In genomic region chr13:87674143-87674772, GRCh38 we compare ENCODE assay signal across 11 cellular contexts. TPM values are rescaled to one million over a fixed set of nuclear protein-coding genes. Genes with fewer than 3 reads are reported as not detected.
DNase-seq lines count a peak whose midpoint lies in the region; ATAC-seq, FAIRE-seq and TF ChIP-seq lines count a peak whose summit lies in the region.
"Had no signal": no experiment of that assay in that cellular context is flagged by ENCODE, and none has a peak within 500 bp of the region (broad histone marks: within the 10 kb centered on the region; RNA-seq: fewer than 3 reads in every experiment).

No MANE protein-coding gene starts in this region.

- H3K27ac Mint-ChIP-seq in WTC11, result no peak overlapping the region
- H3K27ac Mint-ChIP-seq in naive thymus-derived CD4-positive, alpha-beta T cell, result peak overlapping the region in 2 of 9 donors; percentile 14 to 31

- BruUV-seq in A673 (replicated peaks; lab: Mats Ljungman, UMichigan), result no TSS peak

- intact Hi-C loops in A673 (cut with micrococcal nuclease; ENCODE audit: unreplicated experiment) (loop anchor here (5.0 to 10.0 kb wide), 2 partner anchors 311 to 1388 kb away; no protein-coding TSS in a partner anchor), kidney (cut with DNase I) (no loop called here), mucosa of descending colon (cut with DNase I, micrococcal nuclease) (no loop called here)
- intact Hi-C loops in naive thymus-derived CD4-positive, alpha-beta T cell (cut with micrococcal nuclease), result no loop called here

- H3K36me3 Mint-ChIP-seq in WTC11, result peaks cover 16% of the 10 kb centered on the region
- H3K36me3 Mint-ChIP-seq in naive thymus-derived CD4-positive, alpha-beta T cell, result peaks cover 0 to 4% (median 0%) of the 10 kb centered on the region in 5 donors

- FAIRE-seq in kidney (lab: Jason Lieb, UNC), result no peak

- POLR2A ChIA-PET in A673 (lab: Charles Lee; ENCODE audit: low non-redundant PET), result no interaction called here
- POLR2A ChIA-PET in WTC11 (lab: Charles Lee), result no interaction called here
- POLR2A ChIA-PET in naive thymus-derived CD4-positive, alpha-beta T cell (lab: Charles Lee), result interaction anchor here (0.6 kb wide), 1 partner anchor 53 kb away, joined by 3 read pairs; no protein-coding TSS in a partner anchor

- CTCF ChIA-PET in A673 (lab: Charles Lee), result no interaction called here
- CTCF ChIA-PET in WTC11 (lab: Charles Lee), result no interaction called here
- CTCF ChIA-PET in naive thymus-derived CD4-positive, alpha-beta T cell (lab: Charles Lee), result no interaction called here

- H3K9me3 Mint-ChIP-seq in WTC11, result no peaks in the 10 kb centered on the region
- H3K9me3 Mint-ChIP-seq in naive thymus-derived CD4-positive, alpha-beta T cell, result peaks cover 0 to 29% (median 6%) of the 10 kb centered on the region in 11 donors

- H3K36me3 ChIP-seq in A673 (ENCODE audit: insufficient read depth, low read length, poor library complexity, severe bottlenecking) (no peaks in the 10 kb centered on the region), H7 (replicated peaks; ENCODE audit: control insufficient read depth, insufficient read depth, low read length) (no peaks in the 10 kb centered on the region), kidney (ENCODE audit: control insufficient read depth in 1 of 2, insufficient read depth in 2 of 2, low read length in 2 of 2) (no peaks in the 10 kb centered on the region), mucosa of descending colon (ENCODE audit: low read depth) (no peaks in the 10 kb centered on the region)
- no peaks in the 10 kb centered on the region for H3K36me3 ChIP-seq in naive thymus-derived CD4-positive, alpha-beta T cell (ENCODE audit: control insufficient read depth in 2 of 3, insufficient read depth in 3 of 3, low read length in 3 of 3)

- TF ChIP-seq CTCF in A673 (conservative IDR thresholded peaks at IDR 0.05; ENCODE audit: low read depth, low read length) (no peak), WTC11 (IDR thresholded peaks at IDR 0.05) (no peak), kidney (IDR thresholded peaks at IDR 0.05; ENCODE audit: borderline replicate concordance, extremely low read depth, insufficient read depth) (no peak), mucosa of descending colon (IDR thresholded peaks at IDR 0.05) (no peak)

- H3K27me3 ChIP-seq in A673 (replicated peaks; ENCODE audit: insufficient read depth, low read depth, low read length, poor library complexity) (peaks cover 22% of the 10 kb centered on the region), H7 (ENCODE audit: control insufficient read depth, insufficient read depth, low read length) (peaks cover 71% of the 10 kb centered on the region)
- H3K27me3 ChIP-seq in naive thymus-derived CD4-positive, alpha-beta T cell (ENCODE audit: control insufficient read depth in 2 of 2, insufficient read depth in 2 of 2, low read length in 2 of 2), result peaks cover 5 to 39% of the 10 kb centered on the region in 2 donors

- H3K9me3 ChIP-seq in A673 (ENCODE audit: low read depth, low read length, poor library complexity, severe bottlenecking), result no peaks in the 10 kb centered on the region
- H3K9me3 ChIP-seq in kidney (ENCODE audit: control insufficient read depth in 1 of 2, low read length in 2 of 2), result peaks cover 2 to 3% of the 10 kb centered on the region in 2 donors
- peaks cover 0 to 5% (median 0%) of the 10 kb centered on the region in 3 experiments for H3K9me3 ChIP-seq in naive thymus-derived CD4-positive, alpha-beta T cell (ENCODE audit: control insufficient read depth in 2 of 3, low read length in 3 of 3)
- H3K9me3 ChIP-seq in mucosa of descending colon, result no peaks in the 10 kb centered on the region

- peaks cover 4% of the 10 kb centered on the region for H3K4me1 ChIP-seq in A673 (ENCODE audit: insufficient read depth, low read length, poor library complexity, severe bottlenecking)
- H3K4me1 ChIP-seq in kidney (ENCODE audit: control insufficient read depth in 1 of 2, insufficient read depth in 1 of 2, low read depth in 1 of 2, low read length in 2 of 2), result peaks cover 0 to 10% of the 10 kb centered on the region in 2 donors
- no peaks in the 10 kb centered on the region for H3K4me1 ChIP-seq in naive thymus-derived CD4-positive, alpha-beta T cell (ENCODE audit: control insufficient read depth in 2 of 2, insufficient read depth in 2 of 2, low read length in 2 of 2)
- H3K4me1 ChIP-seq in mucosa of descending colon (ENCODE audit: low read depth), result peaks cover 22% of the 10 kb centered on the region

- DNase-seq in A673 (ENCODE audit: low spot score), result no peak
- peak; percentile 4 for DNase-seq in H7
- DNase-seq in WTC11 (ENCODE audit: low spot score), result no peak
- peak; percentile 10 for DNase-seq in kidney
- DNase-seq in stimulated activated CD4-positive, alpha-beta T cell treated with anti-CD3 and anti-CD28 coated beads, Interleukin-4, amount 100 ng/mL, for 1 hour, result no peak
- no peak for DNase-seq in naive thymus-derived CD4-positive, alpha-beta T cell
- DNase-seq in mucosa of descending colon, result no peak
- DNase-seq: activated naive CD4-positive, alpha-beta T cell treated with anti-CD3 and anti-CD28 coated beads, Interleukin-2, amount 50 U/mL, for 16 hours; NK-92 treated with Interleukin-12 subunit alpha and Interleukin-12 subunit beta, amount 100 ng/mL, for 24 hours; stimulated activated CD4-positive, alpha-beta T cell treated with anti-CD3 and anti-CD28 coated beads, Interleukin-4, amount 100 ng/mL, for 4 hours had no signal

- no peak overlapping the region for H3K9ac ChIP-seq in kidney (ENCODE audit: low read length in 2 of 2)

- H3K4me3 ChIP-seq in A673 (ENCODE audit: low read depth, low read length, poor library complexity, severe bottlenecking) (peak overlapping the region; percentile 68), H7 (ENCODE audit: insufficient read depth, low read depth, low read length) (peak overlapping the region; percentile 70), kidney (ENCODE audit: low read length in 2 of 2) (peak overlapping the region in 1 of 2 donors; percentile 32), mucosa of descending colon (no peak overlapping the region)
- H3K4me3 ChIP-seq in naive thymus-derived CD4-positive, alpha-beta T cell (ENCODE audit: low read length), result no peak overlapping the region

- peaks cover 64% of the 10 kb centered on the region for H3K27me3 Mint-ChIP-seq in WTC11 (ENCODE audit: low read depth)
- H3K27me3 Mint-ChIP-seq in naive thymus-derived CD4-positive, alpha-beta T cell, result peaks cover 49 to 78% (median 75%) of the 10 kb centered on the region in 5 donors

- H3K27ac ChIP-seq in A673 (ENCODE audit: low read depth, low read length, poor library complexity, severe bottlenecking), result no peak overlapping the region
- no peak overlapping the region for H3K27ac ChIP-seq in kidney (ENCODE audit: low read depth in 2 of 2, low read length in 2 of 2)
- H3K27ac ChIP-seq in naive thymus-derived CD4-positive, alpha-beta T cell (ENCODE audit: low read depth, low read length), result no peak overlapping the region

- H3K4me1 Mint-ChIP-seq in WTC11, result peaks cover 40% of the 10 kb centered on the region
- H3K4me1 Mint-ChIP-seq in naive thymus-derived CD4-positive, alpha-beta T cell, result peaks cover 10 to 53% (median 29%) of the 10 kb centered on the region in 7 donors

- peak overlapping the region; percentile 92 for H3K4me3 Mint-ChIP-seq in WTC11
- peak overlapping the region in 5 of 10 donors; percentile 38 to 87 (median 75) for H3K4me3 Mint-ChIP-seq in naive thymus-derived CD4-positive, alpha-beta T cell

- ATAC-seq in WTC11 (no peak), HG02623 (IDR thresholded peaks at IDR 0.05; ENCODE audit: unreplicated experiment) (no peak), mucosa of descending colon (no peak)
- no peak for ATAC-seq in naive thymus-derived CD4-positive, alpha-beta T cell

TF ChIP-seq in WTC11, 78 proteins besides CTCF, POLR2A, EP300 and RAD21:
- TF ChIP-seq ZSCAN18 (CRISPR knock-in tag; IDR thresholded peaks at IDR 0.05), result no peak
- no peak for TF ChIP-seq SMAD3 (CRISPR knock-in tag; IDR thresholded peaks at IDR 0.05; ENCODE audit: borderline replicate concordance)
- no peak for TF ChIP-seq NR2C2 (CRISPR knock-in tag; IDR thresholded peaks at IDR 0.05)
- TF ChIP-seq USF1 (CRISPR knock-in tag; IDR thresholded peaks at IDR 0.05), result no peak
- no peak for TF ChIP-seq CBFB (CRISPR knock-in tag; IDR thresholded peaks at IDR 0.05; ENCODE audit: low read depth)
- TF ChIP-seq ZNF416 (CRISPR knock-in tag; IDR thresholded peaks at IDR 0.05), result no peak
TF ChIP-seq in WTC11: peak in this region for 0.

RNA-seq across cellular contexts. Expression of gene SLITRK5, which starts 3.1 kb away (rescaled TPM):
- total RNA-seq in A673 (2021) (1.3 and 2.2 TPM in 2 replicates), WTC11 (2021) (3.4 to 4.0 TPM (median 3.7 TPM) in 3 replicates), kidney (0.09 TPM), mucosa of descending colon (under 1 TPM; 0.10 to 0.38 (median 0.23) TPM)
- total RNA-seq in H7 (2014; rRNA removed; shearing (Covaris generic)), result 0.55 and 0.85 TPM in 2 replicates
- polyA plus RNA-seq in kidney (ENCODE audit: insufficient read depth, low read depth, low replicate concordance), result not detected
- under 1 TPM in 4 of 5 experiments, not detected in 1; 0.05 to 0.12 (median 0.05) TPM for total RNA-seq in naive thymus-derived CD4-positive, alpha-beta T cell
- polyA plus RNA-seq in naive thymus-derived CD4-positive, alpha-beta T cell, result not detected

Comparison
In these comparisons a context has a peak if more than half of its experiments do, and no peak if none do; other contexts are left out.
1. DNase-seq: peak in H7 (single experiment) and kidney (single experiment); none in A673 (single experiment), WTC11 (single experiment), stimulated activated CD4-positive, alpha-beta T cell treated with anti-CD3 and anti-CD28 coated beads, Interleukin-4, amount 100 ng/mL, for 1 hour (single experiment), naive thymus-derived CD4-positive, alpha-beta T cell (0 of 9) and mucosa of descending colon (0 of 3).
2. H3K4me3 ChIP-seq: peak in A673 (single experiment) and H7 (single experiment); none in naive thymus-derived CD4-positive, alpha-beta T cell (single experiment) and mucosa of descending colon (single experiment).